Comparison of ENCODE assay signal across 8 cellular contexts in the genomic region with DNA sequence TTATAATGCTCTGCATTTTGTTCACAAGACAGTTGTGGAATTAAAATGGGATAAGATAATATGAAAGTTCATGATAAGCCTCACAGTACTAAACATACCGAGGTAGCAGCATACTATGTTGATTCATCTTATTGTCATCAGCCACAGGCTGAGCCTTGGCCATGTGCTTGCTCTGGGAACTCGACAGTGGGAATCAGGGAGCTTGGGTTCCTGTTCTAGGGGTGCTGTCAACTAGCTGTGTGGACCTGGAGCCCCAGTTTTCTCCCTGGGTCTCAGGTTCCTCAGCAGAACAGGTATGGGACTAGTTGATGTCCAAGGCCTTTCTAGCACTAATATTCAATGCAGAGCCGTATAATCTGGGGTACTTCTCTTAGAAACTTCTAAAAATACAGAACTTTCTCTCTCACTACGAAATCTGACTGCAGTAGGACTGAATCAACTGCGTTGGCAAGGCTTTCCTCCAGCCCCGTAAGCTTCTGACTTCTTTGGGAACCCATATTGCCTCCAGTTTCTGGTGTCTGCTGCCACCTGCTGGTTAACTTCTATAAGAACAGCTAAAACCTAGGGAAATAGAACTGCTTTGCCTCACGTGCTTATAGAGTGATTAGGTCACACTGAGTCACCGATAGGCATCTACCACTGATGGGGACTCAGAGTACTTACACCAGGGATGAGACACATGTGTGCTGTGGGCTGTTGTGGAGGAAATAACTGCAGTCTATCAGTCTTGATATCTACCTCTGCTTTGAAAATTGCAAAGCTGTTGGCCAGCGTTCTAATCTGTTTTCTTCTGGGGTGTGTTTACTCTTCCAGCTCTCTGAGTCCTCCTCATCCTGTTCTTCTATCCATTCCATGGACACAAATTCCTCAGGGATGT.
DNase-seq lines count a peak whose midpoint lies in the region; ATAC-seq and TF ChIP-seq lines count a peak whose summit lies in the region.

No MANE protein-coding gene starts in this region.

- peak overlapping the region; percentile 72 for H3K4me2 ChIP-seq in SK-N-SH
- no peak overlapping the region for H3K4me2 ChIP-seq in parathyroid adenoma (ENCODE audit: low read length)

- no peaks in the 10 kb centered on the region for H3K27me3 ChIP-seq in SK-N-SH (ENCODE audit: insufficient read depth)
- no peaks in the 10 kb centered on the region for H3K27me3 ChIP-seq in parathyroid adenoma (ENCODE audit: control insufficient read depth, insufficient read depth, low read length)
- no peaks in the 10 kb centered on the region for H3K27me3 ChIP-seq in thoracic aorta (replicated peaks; ENCODE audit: insufficient read depth)

- TF ChIP-seq RAD21 in SK-N-SH (IDR thresholded peaks at IDR 0.05; ENCODE audit: low read length): peak; percentile 97

- WGBS in SK-N-SH (ENCODE audit: low lambda C conversion rate): 7% methylated on average over 9 of the region's 9 CpGs

- POLR2A ChIA-PET in SK-N-SH (lab: Yijun Ruan, JAX): interaction anchor here (1.3 kb wide), 1 partner anchor 260 kb away, joined by 6 read pairs; no protein-coding TSS in a partner anchor

- no peaks in the 10 kb centered on the region for H3K79me2 ChIP-seq in SK-N-SH (ENCODE audit: insufficient read depth)
- H3K79me2 ChIP-seq in parathyroid adenoma: no peaks in the 10 kb centered on the region

- H3K9me2 ChIP-seq in SK-N-SH: no peaks in the 10 kb centered on the region

- H3K9me3 ChIP-seq in SK-N-SH: no peaks in the 10 kb centered on the region
- H3K9me3 ChIP-seq in parathyroid adenoma (ENCODE audit: control insufficient read depth, low read length): no peaks in the 10 kb centered on the region
- H3K9me3 ChIP-seq in thoracic aorta: no peaks in the 10 kb centered on the region

- H3K4me1 ChIP-seq in SK-N-SH (ENCODE audit: control insufficient read depth in 1 of 2, insufficient read depth in 2 of 2, low read depth in 1 of 2, low read length in 1 of 2) (peaks cover 15 to 29% of the 10 kb centered on the region in 2 experiments), parathyroid adenoma (peaks cover 2% of the 10 kb centered on the region), thoracic aorta (ENCODE audit: control insufficient read depth in 1 of 2, low read depth in 2 of 2) (peaks cover 3 to 12% of the 10 kb centered on the region in 2 donors)

- TF ChIP-seq CTCF in SK-N-SH (IDR thresholded peaks at IDR 0.05) (peak; percentile 86), parathyroid adenoma (IDR thresholded peaks at IDR 0.05) (peak; percentile 74), thoracic aorta (IDR thresholded peaks at IDR 0.05) (peak; percentile 90)

- no peaks in the 10 kb centered on the region for H3F3A ChIP-seq in SK-N-SH (replicated peaks; ENCODE audit: insufficient read depth)

- TF ChIP-seq EP300 in SK-N-SH (IDR thresholded peaks at IDR 0.05; ENCODE audit: borderline replicate concordance in 1 of 2, low read depth in 1 of 2, low read length in 1 of 2): peak in 1 of 2 experiments; percentile 68; a peak in 1 of 4 replicates

- peak overlapping the region in 1 of 2 experiments; percentile 27; a peak in 1 of 4 replicates for H3K4me3 ChIP-seq in SK-N-SH (ENCODE audit: low read depth in 2 of 2, low read length in 1 of 2)
- no peak overlapping the region for H3K4me3 ChIP-seq in parathyroid adenoma (ENCODE audit: low read depth, low read length)
- peak overlapping the region; percentile 32 for H3K4me3 ChIP-seq in thoracic aorta

- peak overlapping the region; percentile 68 to 80 for H3K27ac ChIP-seq in SK-N-SH (ENCODE audit: low read depth in 2 of 2, low read length in 1 of 2)
- H3K27ac ChIP-seq in parathyroid adenoma: no peak overlapping the region
- H3K27ac ChIP-seq in thoracic aorta: peak overlapping the region in 1 of 2 donors; percentile 49

- DNase-seq in DMS114 treated with DMSO at 0.1 percent for 48 hours (lab: John Stamatoyannopoulos, UW; ENCODE audit: unreplicated experiment): peak; percentile 69
- peak; percentile 53 for DNase-seq in GOT3 (lab: John Stamatoyannopoulos, UW)
- peak; percentile 81 for DNase-seq in NCI-H1092 (lab: John Stamatoyannopoulos, UW)
- peak; percentile 63 for DNase-seq in SK-N-SH
- DNase-seq in activated naive CD4-positive, alpha-beta T cell treated with anti-CD3 and anti-CD28 coated beads, Interleukin-2, amount 50 U/mL, for 16 hours: peak; percentile 67
- DNase-seq in globus pallidus (ENCODE audit: low spot score): peak; percentile 93
- peak; percentile 41 for DNase-seq in thoracic aorta (ENCODE audit: low spot score)

- H3K36me3 ChIP-seq in SK-N-SH (replicated peaks in 1 of 2; ENCODE audit: control insufficient read depth in 1 of 2, insufficient read depth in 2 of 2, low read length in 1 of 2): peaks cover 21 to 81% of the 10 kb centered on the region in 2 experiments
- H3K36me3 ChIP-seq in parathyroid adenoma (ENCODE audit: control insufficient read depth, insufficient read depth, low read length): no peaks in the 10 kb centered on the region
- H3K36me3 ChIP-seq in thoracic aorta: peaks cover 7% of the 10 kb centered on the region

- CTCF ChIA-PET in SK-N-SH (lab: Yijun Ruan, JAX): interaction anchor here (0.6 to 5.7 kb wide), 92 partner anchors 8 to 953 kb away, joined by 3 to 219 read pairs (median 4); a partner anchor contains a TSS

- H2AFZ ChIP-seq in SK-N-SH (ENCODE audit: low read depth) (peak overlapping the region; percentile 44; the same call in 1 of the 2 replicates), parathyroid adenoma (peak overlapping the region; percentile 65)

- peak; percentile 92 for ATAC-seq in thoracic aorta (ENCODE audit: insufficient number of reproducible peaks, low FRiP score, low read depth)

- no peaks in the 10 kb centered on the region for H4K20me1 ChIP-seq in SK-N-SH (ENCODE audit: insufficient read depth)

- peak overlapping the region; percentile 39 for H3K9ac ChIP-seq in SK-N-SH
- H3K9ac ChIP-seq in parathyroid adenoma: no peak overlapping the region

TF ChIP-seq in SK-N-SH, 30 proteins besides CTCF, POLR2A, EP300 and RAD21 (continues in another document):
- TF ChIP-seq, protein P1, sequence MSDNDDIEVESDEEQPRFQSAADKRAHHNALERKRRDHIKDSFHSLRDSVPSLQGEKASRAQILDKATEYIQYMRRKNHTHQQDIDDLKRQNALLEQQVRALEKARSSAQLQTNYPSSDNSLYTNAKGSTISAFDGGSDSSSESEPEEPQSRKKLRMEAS (IDR thresholded peaks at IDR 0.05; ENCODE audit: low read depth): peak; percentile 64
- TF ChIP-seq FOXJ3 (CRISPR knock-in tag; IDR thresholded peaks at IDR 0.05): no peak
- TF ChIP-seq GABPA (IDR thresholded peaks at IDR 0.05; ENCODE audit: low read depth): no peak
- no peak for TF ChIP-seq FOXM1 (IDR thresholded peaks at IDR 0.05; ENCODE audit: low read depth)
- TF ChIP-seq GATA2 (CRISPR knock-in tag; IDR thresholded peaks at IDR 0.05): no peak
- 0 out of 2 replicates have a peak, but pooled peaks have one; percentile 14 for TF ChIP-seq TEAD4 (IDR thresholded peaks at IDR 0.05; ENCODE audit: borderline replicate concordance, insufficient read depth)
- TF ChIP-seq SMC3 (IDR thresholded peaks at IDR 0.05; ENCODE audit: low read depth, low read length): peak; percentile 97
- TF ChIP-seq, protein P2, sequence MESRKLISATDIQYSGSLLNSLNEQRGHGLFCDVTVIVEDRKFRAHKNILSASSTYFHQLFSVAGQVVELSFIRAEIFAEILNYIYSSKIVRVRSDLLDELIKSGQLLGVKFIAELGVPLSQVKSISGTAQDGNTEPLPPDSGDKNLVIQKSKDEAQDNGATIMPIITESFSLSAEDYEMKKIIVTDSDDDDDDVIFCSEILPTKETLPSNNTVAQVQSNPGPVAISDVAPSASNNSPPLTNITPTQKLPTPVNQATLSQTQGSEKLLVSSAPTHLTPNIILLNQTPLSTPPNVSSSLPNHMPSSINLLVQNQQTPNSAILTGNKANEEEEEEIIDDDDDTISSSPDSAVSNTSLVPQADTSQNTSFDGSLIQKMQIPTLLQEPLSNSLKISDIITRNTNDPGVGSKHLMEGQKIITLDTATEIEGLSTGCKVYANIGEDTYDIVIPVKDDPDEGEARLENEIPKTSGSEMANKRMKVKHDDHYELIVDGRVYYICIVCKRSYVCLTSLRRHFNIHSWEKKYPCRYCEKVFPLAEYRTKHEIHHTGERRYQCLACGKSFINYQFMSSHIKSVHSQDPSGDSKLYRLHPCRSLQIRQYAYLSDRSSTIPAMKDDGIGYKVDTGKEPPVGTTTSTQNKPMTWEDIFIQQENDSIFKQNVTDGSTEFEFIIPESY (IDR thresholded peaks at IDR 0.05; ENCODE audit: borderline replicate concordance, low read depth): no peak
- 0 out of 2 replicates have a peak, but pooled peaks have one; percentile 3 for TF ChIP-seq NRF1 (IDR thresholded peaks at IDR 0.05; ENCODE audit: low read depth, low read length)
- TF ChIP-seq, protein P3, sequence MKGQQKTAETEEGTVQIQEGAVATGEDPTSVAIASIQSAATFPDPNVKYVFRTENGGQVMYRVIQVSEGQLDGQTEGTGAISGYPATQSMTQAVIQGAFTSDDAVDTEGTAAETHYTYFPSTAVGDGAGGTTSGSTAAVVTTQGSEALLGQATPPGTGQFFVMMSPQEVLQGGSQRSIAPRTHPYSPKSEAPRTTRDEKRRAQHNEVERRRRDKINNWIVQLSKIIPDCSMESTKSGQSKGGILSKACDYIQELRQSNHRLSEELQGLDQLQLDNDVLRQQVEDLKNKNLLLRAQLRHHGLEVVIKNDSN (IDR thresholded peaks at IDR 0.05; ENCODE audit: borderline replicate concordance, low read depth): peak; percentile 75; the same call in 1 of the 2 replicates

Comparison
In these comparisons a context has a peak if more than half of its experiments do, and no peak if none do; other contexts are left out.
1. DNase-seq: peak in every context shown above with its lines; median percentile 93 in globus pallidus; 81 in NCI-H1092; 69 in DMS114 treated with DMSO at 0.1 percent for 48 hours; 67 in activated naive CD4-positive, alpha-beta T cell treated with anti-CD3 and anti-CD28 coated beads, Interleukin-2, amount 50 U/mL, for 16 hours; 63 in SK-N-SH; 53 in GOT3; 41 in thoracic aorta.